ENCODE assay signal across 14 cellular contexts in the genomic region with DNA sequence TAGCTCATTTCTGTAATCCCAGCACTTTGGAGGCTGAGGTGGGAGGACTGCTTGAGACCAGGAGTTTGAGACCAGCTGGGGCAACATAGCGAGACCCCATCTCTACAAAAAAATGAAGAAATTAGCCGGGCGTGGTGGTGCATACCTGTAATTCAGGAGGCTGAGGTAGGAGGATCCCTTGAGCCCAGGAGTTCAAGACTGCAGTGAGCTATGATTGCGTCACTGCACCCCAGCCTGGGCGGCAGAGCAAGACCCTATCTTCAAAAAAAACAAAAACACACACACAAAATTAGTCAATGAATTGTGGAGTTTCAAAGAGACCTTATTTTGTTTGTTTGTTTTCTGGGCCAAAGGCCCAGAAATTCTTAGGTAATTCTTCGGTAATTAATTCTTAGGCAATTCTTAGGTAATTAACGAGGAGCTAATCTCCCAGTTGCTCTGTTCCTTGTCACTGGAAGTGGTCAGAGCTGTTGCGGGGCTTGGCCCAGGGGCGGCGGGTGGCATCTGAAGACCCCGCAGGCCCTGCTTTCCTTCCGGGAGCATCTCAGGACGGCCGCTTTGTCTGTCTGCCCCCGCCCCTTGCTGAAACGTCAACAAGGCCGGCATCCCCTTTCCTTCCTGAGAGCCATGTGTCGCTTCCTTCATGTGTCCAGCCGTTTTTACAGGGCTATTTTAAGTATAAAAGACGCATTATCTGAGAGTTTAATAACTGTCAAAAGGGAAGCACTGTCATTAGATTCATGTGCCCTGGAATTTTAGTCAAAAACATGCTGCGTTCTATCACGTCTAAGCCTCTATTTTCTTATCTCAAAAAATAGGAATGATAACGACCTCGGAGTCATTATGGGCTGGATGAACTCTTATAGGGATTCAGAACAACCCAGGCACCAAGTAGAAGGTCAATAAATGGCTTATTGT.
DNase-seq lines count a peak whose midpoint lies in the region; ATAC-seq and TF ChIP-seq lines count a peak whose summit lies in the region.
"Had no signal": no experiment of that assay in that cellular context is flagged by ENCODE, and none has a peak within 500 bp of the region (broad histone marks: within the 10 kb centered on the region; RNA-seq: fewer than 3 reads in every experiment).

No MANE protein-coding gene starts in this region.

- peaks cover 21% of the 10 kb centered on the region for H3K36me3 ChIP-seq in mesodermal cell (ENCODE audit: control insufficient read depth, insufficient read depth, low read length)
- no peaks in the 10 kb centered on the region for H3K36me3 ChIP-seq in PC-3 (ENCODE audit: low read depth, low read length)

- no peaks in the 10 kb centered on the region for H4K20me1 ChIP-seq in PC-3 (ENCODE audit: low read length)

- POLR2A ChIA-PET in PC-3 (lab: Charles Lee; ENCODE audit: unreplicated experiment): no interaction called here

- H3K4me2 ChIP-seq in PC-3 (ENCODE audit: low read length): no peak overlapping the region

- H3K79me2 ChIP-seq in PC-3 (ENCODE audit: low read length): peaks cover 83% of the 10 kb centered on the region

- H3K4me3 ChIP-seq in fibroblast of villous mesenchyme (ENCODE audit: low read depth, low read length) (no peak overlapping the region), mesodermal cell (ENCODE audit: extremely low read depth, insufficient read depth, low read length, poor library complexity, severe bottlenecking) (no peak overlapping the region), PC-3 (ENCODE audit: low read length) (no peak overlapping the region)

- no peak overlapping the region for H3K9ac ChIP-seq in PC-3 (ENCODE audit: low read length)

- H3K9me2 ChIP-seq in PC-3 (replicated peaks; ENCODE audit: low read length): no peaks in the 10 kb centered on the region

- no peak overlapping the region for H3K4me3 Mint-ChIP-seq in stimulated activated effector memory CD8-positive, alpha-beta T cell treated with anti-CD3 and anti-CD28 coated beads, Interleukin-12 subunit alpha, Interleukin-12 subunit beta, amount 100 ng/mL, for 72 hours
- no peak overlapping the region for H3K4me3 Mint-ChIP-seq in immature natural killer cell
- H3K4me3 Mint-ChIP-seq: activated naive CD8-positive, alpha-beta T cell treated with anti-CD3 and anti-CD28 coated beads, Interleukin-2, amount 10 ng/mL, durations not matched to agents 7 days and 5 days; naive thymus-derived CD4-positive, alpha-beta T cell had no signal

- no peaks in the 10 kb centered on the region for H3K9me3 Mint-ChIP-seq in stimulated activated effector memory CD8-positive, alpha-beta T cell treated with anti-CD3 and anti-CD28 coated beads, Interleukin-12 subunit alpha, Interleukin-12 subunit beta, amount 100 ng/mL, for 72 hours
- no peaks in the 10 kb centered on the region for H3K9me3 Mint-ChIP-seq in immature natural killer cell

- DNase-seq in Right ventricle myocardium inferior (ENCODE audit: missing footprints): no peak
- no peak for DNase-seq in cardiac septum (ENCODE audit: low spot score)
- DNase-seq in fibroblast of villous mesenchyme (ENCODE audit: low read depth): peak; percentile 75
- no peak for DNase-seq in PC-3
- DNase-seq in stimulated activated effector memory CD8-positive, alpha-beta T cell treated with anti-CD3 and anti-CD28 coated beads, Interleukin-12 subunit alpha, Interleukin-12 subunit beta, amount 100 ng/mL, for 72 hours (ENCODE audit: low spot score in 2 of 2): no peak
- no peak for DNase-seq in immature natural killer cell
- DNase-seq in stimulated activated CD4-positive, alpha-beta T cell treated with anti-CD3 and anti-CD28 coated beads, Interleukin-2, amount 100 ng/mL, for 24 hours: no peak
- DNase-seq: activated naive CD8-positive, alpha-beta T cell treated with anti-CD3 and anti-CD28 coated beads, Interleukin-2, amount 10 ng/mL, durations not matched to agents 7 days and 5 days; naive thymus-derived CD4-positive, alpha-beta T cell; NCI-H1417 treated with DMSO at 0.1 percent for 48 hours; NCI-H510A treated with DMSO at 0.1 percent for 48 hours; small intestine had no signal

- CTCF ChIA-PET in PC-3 (lab: Charles Lee): no interaction called here

- WGBS in mesodermal cell (ENCODE audit: insufficient coverage in 2 of 2), 2 experiments: 61 to 71% methylated on average over 12 to 16 of the region's 24 CpGs

- H3K27me3 ChIP-seq in PC-3 (ENCODE audit: low read length): no peaks in the 10 kb centered on the region

- intact Hi-C loops in Right ventricle myocardium inferior (cut with DNase I): no loop called here
- intact Hi-C loops in cardiac septum (cut with DNase I): no loop called here
- intact Hi-C loops in PC-3 (cut with micrococcal nuclease): no loop called here

- TF ChIP-seq CTCF in fibroblast of villous mesenchyme (IDR thresholded peaks at IDR 0.05; ENCODE audit: insufficient read depth, low read depth, low read length): no peak
- no peak for TF ChIP-seq CTCF in PC-3 (conservative IDR thresholded peaks at IDR 0.05; ENCODE audit: low read depth, low read length)

- peaks cover 22% of the 10 kb centered on the region for H3K4me1 Mint-ChIP-seq in stimulated activated effector memory CD8-positive, alpha-beta T cell treated with anti-CD3 and anti-CD28 coated beads, Interleukin-12 subunit alpha, Interleukin-12 subunit beta, amount 100 ng/mL, for 72 hours
- peaks cover 16 to 22% of the 10 kb centered on the region in 2 donors for H3K4me1 Mint-ChIP-seq in immature natural killer cell
- H3K4me1 Mint-ChIP-seq: activated naive CD8-positive, alpha-beta T cell treated with anti-CD3 and anti-CD28 coated beads, Interleukin-2, amount 10 ng/mL, durations not matched to agents 7 days and 5 days had no signal

- peaks cover 8% of the 10 kb centered on the region for H3K9me3 ChIP-seq in mesodermal cell (ENCODE audit: control insufficient read depth, low read length)
- no peaks in the 10 kb centered on the region for H3K9me3 ChIP-seq in PC-3 (ENCODE audit: low read length)

- BruUV-seq in PC-3 (replicated peaks; lab: Mats Ljungman, UMichigan): no TSS peak

- peak overlapping the region; percentile 77 for H3K27ac ChIP-seq in mesodermal cell (ENCODE audit: low read depth, low read length, severe bottlenecking)
- H3K27ac ChIP-seq in PC-3 (ENCODE audit: low read length): no peak overlapping the region
- H3K27ac ChIP-seq: 22Rv1 had no signal

- H3K4me1 ChIP-seq in mesodermal cell (ENCODE audit: control insufficient read depth, insufficient read depth, low read length, poor library complexity, severe bottlenecking): peaks cover 26% of the 10 kb centered on the region
- peaks cover 29% of the 10 kb centered on the region for H3K4me1 ChIP-seq in PC-3 (ENCODE audit: insufficient read depth, low read length)

- no peak overlapping the region for H2AFZ ChIP-seq in PC-3 (ENCODE audit: low read length)

- no peak overlapping the region for H3K27ac Mint-ChIP-seq in stimulated activated effector memory CD8-positive, alpha-beta T cell treated with anti-CD3 and anti-CD28 coated beads, Interleukin-12 subunit alpha, Interleukin-12 subunit beta, amount 100 ng/mL, for 72 hours
- H3K27ac Mint-ChIP-seq in immature natural killer cell: no peak overlapping the region
- H3K27ac Mint-ChIP-seq: activated naive CD8-positive, alpha-beta T cell treated with anti-CD3 and anti-CD28 coated beads, Interleukin-2, amount 10 ng/mL, durations not matched to agents 7 days and 5 days; naive thymus-derived CD4-positive, alpha-beta T cell had no signal

- peaks cover 8% of the 10 kb centered on the region for H3K36me3 Mint-ChIP-seq in stimulated activated effector memory CD8-positive, alpha-beta T cell treated with anti-CD3 and anti-CD28 coated beads, Interleukin-12 subunit alpha, Interleukin-12 subunit beta, amount 100 ng/mL, for 72 hours
- peaks cover 0 to 3% (median 0%) of the 10 kb centered on the region in 3 donors for H3K36me3 Mint-ChIP-seq in immature natural killer cell

- peak; percentile 35 for ATAC-seq in Right ventricle myocardium inferior
- no peak for ATAC-seq in PC-3
- ATAC-seq in stimulated activated effector memory CD8-positive, alpha-beta T cell treated with anti-CD3 and anti-CD28 coated beads, Interleukin-12 subunit alpha, Interleukin-12 subunit beta, amount 100 ng/mL, for 72 hours: no peak
- ATAC-seq: naive thymus-derived CD4-positive, alpha-beta T cell had no signal

- H3K27me3 Mint-ChIP-seq in immature natural killer cell (ENCODE audit: low read depth in 3 of 3): peaks cover 0 to 3% (median 0%) of the 10 kb centered on the region in 3 donors
- H3K27me3 Mint-ChIP-seq: activated naive CD8-positive, alpha-beta T cell treated with anti-CD3 and anti-CD28 coated beads, Interleukin-2, amount 10 ng/mL, durations not matched to agents 7 days and 5 days; naive thymus-derived CD4-positive, alpha-beta T cell had no signal

- no peaks in the 10 kb centered on the region for H3F3A ChIP-seq in PC-3 (ENCODE audit: low read length, unreplicated experiment)
